ENCODE assay signal across 16 cellular contexts in the genomic region with DNA sequence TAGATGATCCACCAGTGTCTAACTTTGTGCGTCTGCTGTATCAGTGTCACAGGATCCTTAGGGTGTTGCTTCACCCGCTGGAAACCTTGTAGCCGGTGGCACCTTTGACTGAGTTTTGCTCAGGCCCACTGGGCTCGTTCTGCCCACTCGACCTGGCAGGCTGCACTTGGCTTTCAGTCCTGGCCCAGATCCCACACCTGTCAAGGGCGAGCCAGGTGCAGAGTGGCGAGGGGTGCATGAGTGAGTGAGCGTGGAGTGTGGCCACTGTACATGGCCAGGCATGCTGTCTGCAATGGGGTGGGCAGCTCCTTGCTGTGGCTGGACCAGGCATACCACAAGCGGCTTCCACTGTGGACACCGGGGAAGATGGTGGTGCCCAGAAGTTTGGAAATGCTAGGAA.
DNase-seq lines count a peak whose midpoint lies in the region; ATAC-seq and TF ChIP-seq lines count a peak whose summit lies in the region.
"Had no signal": no experiment of that assay in that cellular context is flagged by ENCODE, and none has a peak within 500 bp of the region (broad histone marks: within the 10 kb centered on the region; RNA-seq: fewer than 3 reads in every experiment).

No MANE protein-coding gene starts in this region.

- ATAC-seq in HG02885 (IDR thresholded peaks at IDR 0.05; ENCODE audit: poor library complexity, unreplicated experiment) (no peak), GM21737 (IDR thresholded peaks at IDR 0.05; ENCODE audit: unreplicated experiment) (no peak)

- H3K14ac ChIP-seq in H9 (ENCODE audit: insufficient read depth, low read length) = no peak overlapping the region

- H3K27ac Mint-ChIP-seq in chondrocyte (ENCODE audit: unreplicated experiment) = no peak overlapping the region
- no peak overlapping the region for H3K27ac Mint-ChIP-seq in osteocyte (ENCODE audit: unreplicated experiment)
- H3K27ac Mint-ChIP-seq in H9 = no peak overlapping the region

- DNase-seq in activated CD8-positive, alpha-beta memory T cell treated with anti-CD3 and anti-CD28 coated beads for 24 hours = peak; percentile 33
- DNase-seq in activated CD8-positive, alpha-beta memory T cell treated with anti-CD3 and anti-CD28 coated beads, Interleukin-2, amount 50 U/mL, for 4 hours = no peak
- DNase-seq in chondrocyte (ENCODE audit: low spot score) = peak; percentile 56
- DNase-seq in osteocyte (ENCODE audit: extremely low spot score, unreplicated experiment) = peak; percentile 63
- no peak for DNase-seq in NCI-H1417 treated with DMSO at 0.1 percent for 48 hours (lab: John Stamatoyannopoulos, UW)
- DNase-seq in H9 = no peak
- DNase-seq: 8988T; CD8-positive, alpha-beta memory T cell; EL; NCI-H1417; NCI-H1930; NCI-H526 treated with DMSO at 0.1 percent for 48 hours; OCI-M1 had no signal

- H3K23me2 ChIP-seq in H9 (ENCODE audit: insufficient read length, low read depth, low read length, poor library complexity, severe bottlenecking) = no peaks in the 10 kb centered on the region

- no peak overlapping the region for H2BK120ac ChIP-seq in H9 (ENCODE audit: low read depth, low read length, poor library complexity, severe bottlenecking)

- H3K27me3 Mint-ChIP-seq in chondrocyte (ENCODE audit: low read depth) = no peaks in the 10 kb centered on the region
- peaks cover 15% of the 10 kb centered on the region for H3K27me3 Mint-ChIP-seq in osteocyte (ENCODE audit: unreplicated experiment)
- peaks cover 1% of the 10 kb centered on the region; the same call in 1 of the 2 replicates for H3K27me3 Mint-ChIP-seq in H9 (ENCODE audit: low read depth)
- H3K27me3 Mint-ChIP-seq: CD8-positive, alpha-beta memory T cell had no signal

- H4K8ac ChIP-seq in H9 (replicated peaks; ENCODE audit: insufficient read length, low read depth, low read length) = no peak overlapping the region

- no peak overlapping the region for H2AFZ ChIP-seq in H9 (ENCODE audit: low read length)

- H3K4me1 Mint-ChIP-seq in chondrocyte (ENCODE audit: low read depth) = peaks cover 41% of the 10 kb centered on the region
- no peaks in the 10 kb centered on the region for H3K4me1 Mint-ChIP-seq in osteocyte (ENCODE audit: unreplicated experiment)
- peaks cover 7 to 8% of the 10 kb centered on the region in 2 experiments; a peak in 1 of 4 replicates for H3K4me1 Mint-ChIP-seq in H9

- no peaks in the 10 kb centered on the region for H3K4me1 ChIP-seq in H9 (ENCODE audit: insufficient read depth, low read length)

- no peak overlapping the region for H3K23ac ChIP-seq in H9 (ENCODE audit: insufficient read length, low read depth, low read length)

- no peak overlapping the region for H2AK5ac ChIP-seq in H9 (ENCODE audit: insufficient read length, low read length)

- TF ChIP-seq CTCF in chondrocyte (IDR thresholded peaks at IDR 0.05) (no peak), osteocyte (IDR thresholded peaks at IDR 0.05) (no peak), H9 (conservative IDR thresholded peaks at IDR 0.05) (no peak)

- no peaks in the 10 kb centered on the region for H3K27me3 ChIP-seq in H9 (ENCODE audit: insufficient read depth, low read length)
- H3K27me3 ChIP-seq: BLaER1 treated with 17β-estradiol and CSF1 and Interleukin-3, amounts not matched to agents 10 nM and 100 nM had no signal

- no peak overlapping the region for H2BK12ac ChIP-seq in H9 (ENCODE audit: insufficient read length, low read depth, low read length)

- H4K91ac ChIP-seq in H9 (ENCODE audit: insufficient read length, low read depth, low read length) = no peak overlapping the region

- no peak overlapping the region for H3T11ph ChIP-seq in H9 (ENCODE audit: low read length)

- H4K20me1 ChIP-seq in H9 (ENCODE audit: control insufficient read depth, insufficient read depth, insufficient read length) = no peaks in the 10 kb centered on the region

- no peak overlapping the region for H2BK15ac ChIP-seq in H9 (ENCODE audit: low read depth, low read length)

- no peak overlapping the region for H3K27ac ChIP-seq in H9 (ENCODE audit: insufficient read length, low read depth, low read length)

- H3K9me3 Mint-ChIP-seq in chondrocyte (ENCODE audit: low read depth) (no peaks in the 10 kb centered on the region), osteocyte (ENCODE audit: unreplicated experiment) (no peaks in the 10 kb centered on the region), H9 (peaks cover 4 to 7% of the 10 kb centered on the region in 2 experiments; a peak in 2 of 5 replicates)
- H3K9me3 Mint-ChIP-seq: CD8-positive, alpha-beta memory T cell had no signal

- H3K56ac ChIP-seq in H9 (ENCODE audit: insufficient read length, low read depth, low read length) = no peak overlapping the region

- no peak overlapping the region for H3K18ac ChIP-seq in H9 (ENCODE audit: insufficient read length, low read depth, low read length)

- no peak overlapping the region for H3K9ac ChIP-seq in H9 (ENCODE audit: extremely low read depth, insufficient read length, low read length)
- H3K9ac ChIP-seq: BLaER1 treated with 17β-estradiol and CSF1 and Interleukin-3, amounts not matched to agents 10 nM and 100 nM had no signal

- no peaks in the 10 kb centered on the region for H3K9me3 ChIP-seq in H9 (ENCODE audit: control insufficient read depth, low read depth, low read length)

- H3K4me3 Mint-ChIP-seq in chondrocyte (ENCODE audit: unreplicated experiment) (no peak overlapping the region), osteocyte (ENCODE audit: unreplicated experiment) (no peak overlapping the region), H9 (no peak overlapping the region)
- H3K4me3 Mint-ChIP-seq: CD8-positive, alpha-beta memory T cell had no signal

- no peaks in the 10 kb centered on the region for H3K79me1 ChIP-seq in H9 (ENCODE audit: insufficient read depth, low read depth, low read length, poor library complexity, severe bottlenecking)

- H2BK5ac ChIP-seq in H9 (ENCODE audit: insufficient read length, low read length) = no peak overlapping the region

- no peaks in the 10 kb centered on the region for H3K79me2 ChIP-seq in H9 (ENCODE audit: insufficient read depth, low read length)

- H3K36me3 Mint-ChIP-seq in chondrocyte (ENCODE audit: low read depth) (peaks cover 8% of the 10 kb centered on the region), osteocyte (ENCODE audit: unreplicated experiment) (no peaks in the 10 kb centered on the region), H9 (ENCODE audit: insufficient read depth in 1 of 3, low read depth in 3 of 3) (no peaks in the 10 kb centered on the region; a peak in 1 of 7 replicates)

- H3K4ac ChIP-seq in H9 (ENCODE audit: low read depth, low read length) = no peak overlapping the region

- H3K4me2 ChIP-seq in H9 (ENCODE audit: insufficient read depth, insufficient read length, low read length) = no peak overlapping the region

- WGBS in H9 (ENCODE audit: extremely low coverage, insufficient read length, low lambda C conversion rate) = no CpG with 5 or more reads among the region's 10 CpGs

- H2BK20ac ChIP-seq in H9 (ENCODE audit: low read depth, low read length, poor library complexity, severe bottlenecking) = no peak overlapping the region

- no peak overlapping the region for H4K5ac ChIP-seq in H9 (ENCODE audit: insufficient read length, low read depth, low read length)

Comparison
In these comparisons a context has a peak if more than half of its experiments do, and no peak if none do; other contexts are left out.
1. DNase-seq: peak in activated CD8-positive, alpha-beta memory T cell treated with anti-CD3 and anti-CD28 coated beads for 24 hours (single experiment), chondrocyte (single experiment) and osteocyte (single experiment); none in activated CD8-positive, alpha-beta memory T cell treated with anti-CD3 and anti-CD28 coated beads, Interleukin-2, amount 50 U/mL, for 4 hours (single experiment), NCI-H1417 treated with DMSO at 0.1 percent for 48 hours (single experiment) and H9 (single experiment).